24 cellular contexts compared by ENCODE assay signal in the genomic region with DNA sequence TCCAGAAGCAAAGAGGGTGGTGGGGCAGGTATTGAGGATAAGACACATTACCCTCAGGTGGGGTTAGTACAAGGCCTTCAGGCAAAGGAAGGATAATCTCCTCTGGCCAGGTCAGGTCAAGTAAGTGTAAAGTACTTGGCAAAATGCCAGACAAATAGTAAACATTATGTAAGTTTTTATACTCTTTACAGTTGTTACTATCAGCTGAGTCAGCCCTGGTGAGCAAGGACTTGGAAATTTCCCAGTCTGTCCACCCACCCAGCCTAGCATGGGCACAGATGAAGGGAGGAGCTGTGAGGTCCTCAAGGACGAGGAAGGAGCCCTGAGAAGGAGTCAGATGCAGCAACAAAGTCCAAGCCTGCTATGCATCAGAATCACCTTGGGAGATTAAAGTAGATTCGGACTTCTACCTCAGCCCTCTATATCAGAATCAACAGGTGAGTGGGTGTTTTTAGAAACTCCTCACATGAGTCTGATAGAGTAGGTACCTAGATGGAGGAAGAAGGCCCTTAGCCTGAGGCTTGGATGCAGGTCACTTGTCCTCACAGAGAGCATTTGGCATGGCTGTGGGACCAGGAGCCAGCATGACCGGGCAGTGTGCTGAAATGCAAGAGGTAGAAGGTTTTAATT. TPM values are rescaled to one million over a fixed set of nuclear protein-coding genes. Genes with fewer than 3 reads are reported as not detected.
DNase-seq lines count a peak whose midpoint lies in the region; TF ChIP-seq lines count a peak whose summit lies in the region.
"Had no signal": no experiment of that assay in that cellular context is flagged by ENCODE, and none has a peak within 500 bp of the region (broad histone marks: within the 10 kb centered on the region; RNA-seq: fewer than 3 reads in every experiment).

No MANE protein-coding gene starts in this region.

- H3K27me3 ChIP-seq in stomach: no peaks in the 10 kb centered on the region
- H3K27me3 ChIP-seq: SJSA1 had no signal

- H3K27ac ChIP-seq in stomach: peak overlapping the region in 2 of 5 donors; percentile 69 to 70
- H3K27ac ChIP-seq: dorsolateral prefrontal cortex, PC-9, SJSA1, spleen had no signal

- H3K36me3 Mint-ChIP-seq in CD14-positive monocyte: no peaks in the 10 kb centered on the region

- peak; percentile 4 for DNase-seq in NCI-H82 (lab: John Stamatoyannopoulos, UW)
- DNase-seq in NCI-H82 treated with DMSO at 0.1 percent for 48 hours (lab: John Stamatoyannopoulos, UW; ENCODE audit: unreplicated experiment): no peak
- DNase-seq in amniotic epithelial cell (ENCODE audit: low read depth): peak; percentile 58
- DNase-seq in fibroblast of villous mesenchyme (ENCODE audit: low read depth): peak; percentile 22
- DNase-seq in stomach: peak; percentile 60
- DNase-seq in HEK293T (ENCODE audit: extremely low spot score): no peak
- no peak for DNase-seq in CD14-positive monocyte (ENCODE audit: low spot score)
- DNase-seq in stimulated activated CD4-positive, alpha-beta T cell treated with anti-CD3 and anti-CD28 coated beads, Interleukin-4, amount 100 ng/mL, for 4 hours: no peak
- DNase-seq: 8988T; activated CD4-positive, alpha-beta T cell treated with anti-CD3 and anti-CD28 coated beads, Interleukin-2, amount 50 U/mL, for 1 hour; activated effector memory CD4-positive, alpha-beta T cell treated with anti-CD3 and anti-CD28 coated beads, Interleukin-2, amount 50 U/mL, for 16 hours; DMS79; left ventricle myocardium superior; NCI-H1417 treated with DMSO at 0.1 percent for 48 hours; spleen had no signal

- 68 to 81% (median 77%) methylated on average over 3 of the region's 3 CpGs for WGBS in stomach, 5 donors

- POLR2A ChIA-PET in HEK293T (lab: Yijun Ruan, JAX): no interaction called here

- H3K9me3 ChIP-seq in stomach: no peaks in the 10 kb centered on the region
- H3K9me3 ChIP-seq: SJSA1 had no signal

- no peaks in the 10 kb centered on the region for H3K36me3 ChIP-seq in stomach
- H3K36me3 ChIP-seq: SJSA1, spleen had no signal

- no peak for TF ChIP-seq POLR2A in stomach (IDR thresholded peaks at IDR 0.05)

- H3K4me3 ChIP-seq in fibroblast of villous mesenchyme (ENCODE audit: low read depth, low read length): no peak overlapping the region
- no peak overlapping the region for H3K4me3 ChIP-seq in stomach
- H3K4me3 ChIP-seq: dorsolateral prefrontal cortex, PC-9, SJSA1, spleen had no signal

- H3K4me1 Mint-ChIP-seq in CD14-positive monocyte: no peaks in the 10 kb centered on the region
- H3K4me1 Mint-ChIP-seq: neural crest cell had no signal

- CTCF ChIA-PET in HEK293T (lab: Yijun Ruan, JAX): interaction anchor here (0.9 kb wide), 1 partner anchor 326 kb away, joined by 3 read pairs; no protein-coding TSS in a partner anchor

- peaks cover 7 to 12% (median 8%) of the 10 kb centered on the region in 3 donors for H3K27me3 Mint-ChIP-seq in CD14-positive monocyte (ENCODE audit: low read depth in 3 of 3)

- peaks cover 0 to 19% (median 6%) of the 10 kb centered on the region in 4 donors for H3K4me1 ChIP-seq in stomach
- H3K4me1 ChIP-seq: SJSA1, spleen had no signal

- no peak for TF ChIP-seq EP300 in stomach (IDR thresholded peaks at IDR 0.05)

- peaks cover 0 to 3% (median 2%) of the 10 kb centered on the region in 7 donors for H3K9me3 Mint-ChIP-seq in CD14-positive monocyte
- H3K9me3 Mint-ChIP-seq: neural crest cell; T-helper 1 cell treated with Interleukin-12 subunit alpha and Interleukin-12 subunit beta and Interleukin-4 antibody, amounts not matched to agents 30 μg/mL and 1 μg/mL, for 36 hours had no signal

- TF ChIP-seq CTCF in fibroblast of villous mesenchyme (IDR thresholded peaks at IDR 0.05; ENCODE audit: insufficient read depth, low read depth, low read length) (no peak), stomach (IDR thresholded peaks at IDR 0.05) (no peak), CD14-positive monocyte (IDR thresholded peaks at IDR 0.05) (no peak)

- H3K27ac Mint-ChIP-seq in CD14-positive monocyte: no peak overlapping the region
- H3K27ac Mint-ChIP-seq: T-helper 1 cell treated with Interleukin-12 subunit alpha and Interleukin-12 subunit beta and Interleukin-4 antibody, amounts not matched to agents 30 μg/mL and 1 μg/mL, for 36 hours had no signal

- H3K4me3 Mint-ChIP-seq in CD14-positive monocyte: peak overlapping the region in 1 of 2 donors; percentile 33
- H3K4me3 Mint-ChIP-seq: neural crest cell; T-helper 1 cell treated with Interleukin-12 subunit alpha and Interleukin-12 subunit beta and Interleukin-4 antibody, amounts not matched to agents 30 μg/mL and 1 μg/mL, for 36 hours had no signal

- intact Hi-C loops in stomach (cut with DNase I; ENCODE audit: low total_unique reads) (no loop called here), CD14-positive monocyte (cut with micrococcal nuclease) (no loop called here)

TF ChIP-seq in HEK293T, 16 proteins besides CTCF, POLR2A, EP300 and RAD21:
- TF ChIP-seq ZNF384 (IDR thresholded peaks at IDR 0.05): no peak
- TF ChIP-seq SUZ12 (IDR thresholded peaks at IDR 0.05): no peak
- TF ChIP-seq LEF1 (IDR thresholded peaks at IDR 0.05; ENCODE audit: borderline replicate concordance): no peak
- no peak for TF ChIP-seq FOXK2 (IDR thresholded peaks at IDR 0.05)
- no peak for TF ChIP-seq ELF4 (IDR thresholded peaks at IDR 0.05)
- no peak for TF ChIP-seq L3MBTL2 (conservative IDR thresholded peaks at IDR 0.05)
- TF ChIP-seq ARNT (IDR thresholded peaks at IDR 0.05): no peak
- no peak for TF ChIP-seq CTBP1 (IDR thresholded peaks at IDR 0.05; ENCODE audit: borderline replicate concordance)

RNA-seq across cellular contexts. Expression of gene BARX1, which starts 50.2 kb away (rescaled TPM):
- not detected in 2 replicates for total RNA-seq in fibroblast of villous mesenchyme
- total RNA-seq in stomach: 100 to 1,000 TPM in 1 of 5 donors, 10 to 100 TPM in 3, not detected in 1; 42.0 to 213 (median 70.4) TPM
- polyA plus RNA-seq in stomach: 100 to 1,000 TPM; 141 to 256 (median 151) TPM
- polyA plus RNA-seq in CD14-positive monocyte: not detected
- total RNA-seq: glomerular endothelial cell, left ventricle myocardium superior, mononuclear cell, PC-9, pulmonary artery endothelial cell, SJSA1, spleen, ureter had no signal

Comparison
In these comparisons a context has a peak if more than half of its experiments do, and no peak if none do; other contexts are left out.
1. DNase-seq: peak in NCI-H82 (single experiment), amniotic epithelial cell (single experiment), fibroblast of villous mesenchyme (single experiment) and stomach (single experiment); none in NCI-H82 treated with DMSO at 0.1 percent for 48 hours (single experiment), HEK293T (single experiment), CD14-positive monocyte (single experiment) and stimulated activated CD4-positive, alpha-beta T cell treated with anti-CD3 and anti-CD28 coated beads, Interleukin-4, amount 100 ng/mL, for 4 hours (0 of 2).